Comparison of ENCODE assay signal across 16 cellular contexts in genomic region chr6:130928158-130928917, GRCh38.
DNase-seq lines count a peak whose midpoint lies in the region; ATAC-seq, FAIRE-seq and TF ChIP-seq lines count a peak whose summit lies in the region.
"Had no signal": no experiment of that assay in that cellular context is flagged by ENCODE, and none has a peak within 500 bp of the region (broad histone marks: within the 10 kb centered on the region; RNA-seq: fewer than 3 reads in every experiment).

No MANE protein-coding gene starts in this region.

- H3K36me3 Mint-ChIP-seq in CD8-positive, alpha-beta memory T cell: peaks cover 0 to 4% (median 0%) of the 10 kb centered on the region in 3 donors
- H3K36me3 Mint-ChIP-seq: CD4-positive, CD25-positive, alpha-beta regulatory T cell had no signal

- CTCF ChIA-PET in HepG2 (lab: Yijun Ruan, JAX; ENCODE audit: low intra/inter-chr PET ratio, low total read pairs): no interaction called here
- CTCF ChIA-PET in CD8-positive, alpha-beta memory T cell (lab: Charles Lee): no interaction called here

- no peaks in the 10 kb centered on the region for H3K9me3 ChIP-seq in HepG2 (ENCODE audit: low read length)
- no peaks in the 10 kb centered on the region for H3K9me3 ChIP-seq in CD8-positive, alpha-beta memory T cell (ENCODE audit: low read length)
- H3K9me3 ChIP-seq: mucosa of descending colon had no signal

- peaks cover 0 to 7% of the 10 kb centered on the region in 2 donors for H3K27me3 Mint-ChIP-seq in CD8-positive, alpha-beta memory T cell
- H3K27me3 Mint-ChIP-seq: progenitor cell of endocrine pancreas had no signal

- no peak for TF ChIP-seq RAD21 in HepG2 (CRISPR knock-in tag; IDR thresholded peaks at IDR 0.05)

- ATAC-seq in HepG2 (no peak), HG02852 (IDR thresholded peaks at IDR 0.05; ENCODE audit: unreplicated experiment) (no peak)

- no peak overlapping the region for H3K4me3 Mint-ChIP-seq in CD8-positive, alpha-beta memory T cell
- H3K4me3 Mint-ChIP-seq: CD4-positive, CD25-positive, alpha-beta regulatory T cell had no signal

- H3K27ac ChIP-seq in angular gyrus (ENCODE audit: low read depth, low read length) (peak overlapping the region; percentile 50), HepG2 (ENCODE audit: extremely low read length, insufficient read depth, low read length) (no peak overlapping the region)
- no peak overlapping the region for H3K27ac ChIP-seq in CD8-positive, alpha-beta memory T cell (ENCODE audit: low read depth, low read length)
- H3K27ac ChIP-seq: PC-9 had no signal

- H3K36me3 ChIP-seq in HepG2 (replicated peaks in 1 of 2; ENCODE audit: control insufficient read depth in 1 of 2, insufficient read depth in 2 of 2, low read length in 2 of 2): peaks cover 3 to 19% of the 10 kb centered on the region in 2 experiments
- H3K36me3 ChIP-seq in CD8-positive, alpha-beta memory T cell (ENCODE audit: insufficient read depth, low read length): no peaks in the 10 kb centered on the region

- no peaks in the 10 kb centered on the region for H4K20me1 ChIP-seq in HepG2 (ENCODE audit: insufficient read depth, low read length)

- H3K27me3 ChIP-seq in HepG2 (ENCODE audit: control insufficient read depth in 1 of 2, insufficient read depth in 2 of 2, low read length in 2 of 2): no peaks in the 10 kb centered on the region
- H3K27me3 ChIP-seq in CD8-positive, alpha-beta memory T cell (ENCODE audit: insufficient read depth, low read length, poor library complexity, severe bottlenecking): no peaks in the 10 kb centered on the region

- no peak overlapping the region for H3K27ac Mint-ChIP-seq in CD8-positive, alpha-beta memory T cell
- H3K27ac Mint-ChIP-seq: CD4-positive, CD25-positive, alpha-beta regulatory T cell; progenitor cell of endocrine pancreas had no signal

- peaks cover 28% of the 10 kb centered on the region for H3K4me1 ChIP-seq in HepG2 (ENCODE audit: insufficient read depth, low read length)
- no peaks in the 10 kb centered on the region for H3K4me1 ChIP-seq in CD8-positive, alpha-beta memory T cell (ENCODE audit: insufficient read depth, low read length)

- FAIRE-seq in HepG2 (lab: Jason Lieb, UNC): no peak
- FAIRE-seq: GM12891 had no signal

- TF ChIP-seq EP300 in HepG2 (IDR thresholded peaks at IDR 0.05; ENCODE audit: low read depth in 2 of 2, low read length in 2 of 2) (no peak), HepG2 (CRISPR knock-in tag; IDR thresholded peaks at IDR 0.05; ENCODE audit: borderline replicate concordance) (no peak)

- in situ Hi-C loops in HepG2 (cut with HindIII; ENCODE audit: extremely low pct_ligation_motif_present, low pct_unique_long_range_greater_than_20kb): no loop called here

- no TSS peak for BruUV-seq in HepG2 (replicated peaks; lab: Mats Ljungman, UMichigan)

- no peak for TF ChIP-seq CTCF in HepG2 (CRISPR knock-in tag; IDR thresholded peaks at IDR 0.05)

- POLR2A ChIA-PET in HepG2 (lab: Yijun Ruan, JAX): no interaction called here
- POLR2A ChIA-PET in CD8-positive, alpha-beta memory T cell (lab: Charles Lee): no interaction called here

- TF ChIP-seq POLR2A in HepG2 (IDR thresholded peaks at IDR 0.05; ENCODE audit: insufficient read depth in 1 of 2, low read depth in 2 of 2, low read length in 2 of 2): no peak

- WGBS in HepG2 (ENCODE audit: low lambda C conversion rate): 93% methylated on average over 6 of the region's 6 CpGs

- no peak overlapping the region for H3K4me3 ChIP-seq in HepG2 (replicated peaks in 1 of 3; ENCODE audit: insufficient read depth in 1 of 3, low read depth in 2 of 3, low read length in 3 of 3)
- no peak overlapping the region for H3K4me3 ChIP-seq in CD8-positive, alpha-beta memory T cell (ENCODE audit: low read length)
- H3K4me3 ChIP-seq: mucosa of descending colon, PC-9 had no signal

- H3K4me2 ChIP-seq in HepG2 (ENCODE audit: low read depth, low read length): no peak overlapping the region
- H3K4me2 ChIP-seq: PC-9 had no signal

- H3K9ac ChIP-seq in HepG2 (ENCODE audit: insufficient read depth, low read depth, low read length): no peak overlapping the region

- peaks cover 0 to 2% (median 0%) of the 10 kb centered on the region in 5 donors for H3K9me3 Mint-ChIP-seq in CD8-positive, alpha-beta memory T cell

- no peaks in the 10 kb centered on the region for H3K4me1 Mint-ChIP-seq in CD8-positive, alpha-beta memory T cell
- H3K4me1 Mint-ChIP-seq: CD4-positive, CD25-positive, alpha-beta regulatory T cell had no signal

- intact Hi-C loops in HepG2 (cut with micrococcal nuclease; ENCODE audit: unreplicated experiment): no loop called here

- DNase-seq in NOMO-1 (lab: John Stamatoyannopoulos, UW; ENCODE audit: unreplicated experiment in 2 of 2) (peak; percentile 13 to 65), HepG2 (ENCODE audit: low spot score) (no peak), superior temporal gyrus (ENCODE audit: extremely low spot score) (peak; percentile 60)
- DNase-seq in activated naive CD4-positive, alpha-beta T cell treated with Interleukin-2 at 50 U/mL for 16 hours: no peak
- DNase-seq in CD8-positive, alpha-beta memory T cell: no peak
- DNase-seq: CD4-positive, CD25-positive, alpha-beta regulatory T cell; mucosa of descending colon; NCI-H1105 treated with DMSO at 0.1 percent for 48 hours; NCI-H2227 treated with DMSO at 0.1 percent for 48 hours; stimulated activated CD4-positive, alpha-beta T cell treated with anti-CD3 and anti-CD28 coated beads, Interleukin-4, amount 100 ng/mL, for 1 hour; T-helper 2 cell had no signal

- peaks cover 32% of the 10 kb centered on the region for H3K79me2 ChIP-seq in HepG2 (ENCODE audit: insufficient read depth, low read length)

- no peak overlapping the region for H2AFZ ChIP-seq in HepG2 (ENCODE audit: low read length)
- H2AFZ ChIP-seq: PC-9 had no signal

TF ChIP-seq in HepG2, 621 proteins besides CTCF, POLR2A, EP300 and RAD21:
- TF ChIP-seq ZNF629 (CRISPR knock-in tag; conservative IDR thresholded peaks at IDR 0.05) (peak; percentile 92), NR0B2 (CRISPR knock-in tag; IDR thresholded peaks at IDR 0.05) (no peak), BCL3 (CRISPR knock-in tag; IDR thresholded peaks at IDR 0.05) (no peak), DR1 (CRISPR knock-in tag; IDR thresholded peaks at IDR 0.05) (no peak)

Comparison
In these comparisons a context has a peak if more than half of its experiments do, and no peak if none do; other contexts are left out.
1. DNase-seq: peak in NOMO-1 (2 of 2) and superior temporal gyrus (single experiment); none in HepG2 (single experiment), activated naive CD4-positive, alpha-beta T cell treated with Interleukin-2 at 50 U/mL for 16 hours (single experiment) and CD8-positive, alpha-beta memory T cell (0 of 5).